Comparison of ENCODE assay signal across 24 cellular contexts in genomic region chr16:52578007-52578828, GRCh38. TPM values are rescaled to one million over a fixed set of nuclear protein-coding genes. Genes with fewer than 3 reads are reported as not detected.
DNase-seq lines count a peak whose midpoint lies in the region; ATAC-seq, FAIRE-seq and TF ChIP-seq lines count a peak whose summit lies in the region.
"Had no signal": no experiment of that assay in that cellular context is flagged by ENCODE, and none has a peak within 500 bp of the region (broad histone marks: within the 10 kb centered on the region; RNA-seq: fewer than 3 reads in every experiment).

No MANE protein-coding gene starts in this region.

- no peaks in the 10 kb centered on the region for H3K36me3 ChIP-seq in H1 (ENCODE audit: control insufficient read depth in 2 of 4, insufficient read depth in 4 of 4, low read length in 3 of 4)
- H3K36me3 ChIP-seq: ascending aorta, uterus had no signal

- no peaks in the 10 kb centered on the region for H3K79me2 ChIP-seq in H1 (ENCODE audit: control insufficient read depth in 1 of 2, insufficient read depth in 2 of 2, low read length in 2 of 2)

- H3K4me1 ChIP-seq in H1 (replicated peaks in 1 of 4; ENCODE audit: control insufficient read depth in 3 of 4, insufficient read depth in 4 of 4, low read length in 3 of 4): no peaks in the 10 kb centered on the region
- H3K4me1 ChIP-seq: ascending aorta, uterus had no signal

- no peaks in the 10 kb centered on the region for H3K27me3 ChIP-seq in H1 (replicated peaks in 1 of 4; ENCODE audit: control insufficient read depth in 3 of 4, extremely low read depth in 1 of 4, insufficient read depth in 3 of 4, low read length in 3 of 4)
- H3K27me3 ChIP-seq: ascending aorta, uterus had no signal

- no peak overlapping the region for H2BK12ac ChIP-seq in H1 (ENCODE audit: low read depth, low read length)

- H3K14ac ChIP-seq in H1 (ENCODE audit: insufficient read length): no peak overlapping the region

- H2BK5ac ChIP-seq in H1 (ENCODE audit: low read depth, low read length): no peak overlapping the region

- TF ChIP-seq CTCF in H1 (IDR thresholded peaks at IDR 0.05; ENCODE audit: control extremely low read depth in 1 of 3, insufficient read depth in 1 of 3, low read depth in 1 of 3, low read length in 3 of 3) (no peak), progenitor cell of endocrine pancreas (IDR thresholded peaks at IDR 0.05; ENCODE audit: unreplicated experiment) (no peak)

- CTCF ChIA-PET in H1 (lab: Charles Lee; ENCODE audit: partially characterized antibody): interaction anchor here (0.7 to 1.4 kb wide), 4 partner anchors 25 to 336 kb away, joined by 3 read pairs; no protein-coding TSS in a partner anchor

- peak overlapping the region; percentile 76; the same call in 1 of the 2 replicates for H2AFZ ChIP-seq in H1 (ENCODE audit: low read length)

- TF ChIP-seq POLR2A in H1 (IDR thresholded peaks at IDR 0.05; ENCODE audit: control extremely low read depth in 1 of 2, low read depth in 2 of 2, low read length in 2 of 2): no peak

- H3K56ac ChIP-seq in H1 (replicated peaks; ENCODE audit: insufficient read length, low read depth, low read length): no peak overlapping the region

- H3K4me3 ChIP-seq in H1 (ENCODE audit: extremely low read depth in 1 of 4, insufficient read depth in 2 of 4, low read depth in 3 of 4, low read length in 4 of 4): no peak overlapping the region
- H3K4me3 ChIP-seq: ascending aorta, skin epidermis, uterus had no signal

- H4K91ac ChIP-seq in H1 (replicated peaks; ENCODE audit: insufficient read length, low read length): no peak overlapping the region

- H3K79me1 ChIP-seq in H1 (ENCODE audit: low read depth, low read length): no peaks in the 10 kb centered on the region

- H2BK20ac ChIP-seq in H1 (ENCODE audit: low read length): no peak overlapping the region

- FAIRE-seq in H1 (lab: Jason Lieb, UNC): no peak
- FAIRE-seq: D721Med had no signal

- H3K9me3 Mint-ChIP-seq in progenitor cell of endocrine pancreas (ENCODE audit: low read depth): no peaks in the 10 kb centered on the region
- H3K9me3 Mint-ChIP-seq: activated CD8-positive, alpha-beta T cell treated with anti-CD3 and anti-CD28 coated beads for 36 hours; activated naive CD8-positive, alpha-beta T cell treated with anti-CD3 and anti-CD28 coated beads for 36 hours had no signal

- no peaks in the 10 kb centered on the region for H3K9me3 ChIP-seq in H1 (ENCODE audit: insufficient read depth in 2 of 2, low read depth in 1 of 2, low read length in 1 of 2)
- H3K9me3 ChIP-seq: ascending aorta, uterus had no signal

- no peak overlapping the region for H3K23ac ChIP-seq in H1 (ENCODE audit: insufficient read length)

- H4K20me1 ChIP-seq in H1 (replicated peaks in 1 of 2; ENCODE audit: control insufficient read depth in 1 of 2, insufficient read depth in 2 of 2, low read length in 2 of 2): no peaks in the 10 kb centered on the region

- no peak overlapping the region for H2BK120ac ChIP-seq in H1 (replicated peaks; ENCODE audit: low read depth, low read length)

- POLR2A ChIA-PET in H1 (lab: Charles Lee; ENCODE audit: partially characterized antibody): no interaction called here

- no peak overlapping the region for H2BK15ac ChIP-seq in H1 (ENCODE audit: low read length)

- H3K27me3 Mint-ChIP-seq in progenitor cell of endocrine pancreas: no peaks in the 10 kb centered on the region
- H3K27me3 Mint-ChIP-seq: activated naive CD8-positive, alpha-beta T cell treated with anti-CD3 and anti-CD28 coated beads for 36 hours had no signal

- H3K18ac ChIP-seq in H1 (ENCODE audit: extremely low read depth, low read length): no peak overlapping the region

- H3K4me1 Mint-ChIP-seq in progenitor cell of endocrine pancreas (ENCODE audit: low read depth): peaks cover 57% of the 10 kb centered on the region
- H3K4me1 Mint-ChIP-seq: activated naive CD8-positive, alpha-beta T cell treated with anti-CD3 and anti-CD28 coated beads for 36 hours; central memory CD8-positive, alpha-beta T cell had no signal

- no peaks in the 10 kb centered on the region for H3K23me2 ChIP-seq in H1 (ENCODE audit: low read depth, low read length)

- H3K27ac ChIP-seq in H1 (ENCODE audit: low read depth, low read length): no peak overlapping the region
- H3K27ac ChIP-seq: ascending aorta, C4-2B, skin epidermis, uterus had no signal

- DNase-seq in DMS53 (lab: John Stamatoyannopoulos, UW): peak; percentile 92
- DNase-seq in NCI-H748 treated with DMSO at 0.1 percent for 48 hours (lab: John Stamatoyannopoulos, UW): peak; percentile 45
- no peak for DNase-seq in H1 (ENCODE audit: low read depth in 1 of 2, low spot score in 2 of 2)
- DNase-seq in progenitor cell of endocrine pancreas (ENCODE audit: low spot score, unreplicated experiment): no peak
- no peak for DNase-seq in central memory CD4-positive, alpha-beta T cell
- no peak for DNase-seq in HuH-7 (ENCODE audit: low spot score)
- DNase-seq: activated CD8-positive, alpha-beta T cell treated with anti-CD3 and anti-CD28 coated beads for 36 hours; activated effector memory CD4-positive, alpha-beta T cell treated with Interleukin-2 at 50 U/mL for 16 hours; activated naive CD8-positive, alpha-beta T cell treated with anti-CD3 and anti-CD28 coated beads for 36 hours; HFFc6; KBM-7; kidney glomerular epithelial cell; mammary epithelial cell; NCI-H187; SIG-M5; uterus had no signal

- H3K4me3 Mint-ChIP-seq in progenitor cell of endocrine pancreas (ENCODE audit: low read depth): peak overlapping the region; percentile 9
- H3K4me3 Mint-ChIP-seq: activated CD8-positive, alpha-beta T cell treated with anti-CD3 and anti-CD28 coated beads for 36 hours; activated naive CD8-positive, alpha-beta T cell treated with anti-CD3 and anti-CD28 coated beads for 36 hours; central memory CD8-positive, alpha-beta T cell; HFFc6 had no signal

- H4K5ac ChIP-seq in H1 (ENCODE audit: insufficient read length, low read depth, low read length): no peak overlapping the region

- no peak overlapping the region for H4K8ac ChIP-seq in H1 (ENCODE audit: extremely low read depth, insufficient read depth, low read length)

- no peaks in the 10 kb centered on the region for H3K36me3 Mint-ChIP-seq in progenitor cell of endocrine pancreas (ENCODE audit: insufficient read depth)
- H3K36me3 Mint-ChIP-seq: activated naive CD8-positive, alpha-beta T cell treated with anti-CD3 and anti-CD28 coated beads for 36 hours had no signal

- 91% methylated on average over 11 of the region's 11 CpGs; no CpG with 5 or more reads in 1 of the 2 experiments for WGBS in H1 (ENCODE audit: extremely low coverage in 1 of 2, insufficient coverage in 1 of 2, insufficient read length in 1 of 2, insufficient replicate concordance in 2 of 2, low coverage in 1 of 2, low lambda C conversion rate in 2 of 2, missing lambda C conversion rate in 1 of 2), 2 experiments

- H3K4ac ChIP-seq in H1 (replicated peaks; ENCODE audit: insufficient read length, low read depth, low read length): no peak overlapping the region

- TF ChIP-seq EP300 in H1 (IDR thresholded peaks at IDR 0.05; ENCODE audit: borderline replicate concordance in 1 of 2, low read depth in 2 of 2, low read length in 2 of 2): no peak

- peak overlapping the region; percentile 95 for H3K27ac Mint-ChIP-seq in progenitor cell of endocrine pancreas
- H3K27ac Mint-ChIP-seq: activated CD8-positive, alpha-beta T cell treated with anti-CD3 and anti-CD28 coated beads for 36 hours; activated naive CD8-positive, alpha-beta T cell treated with anti-CD3 and anti-CD28 coated beads for 36 hours; HFFc6 had no signal

- H3K4me2 ChIP-seq in H1 (ENCODE audit: insufficient read depth in 1 of 2, low read depth in 2 of 2, low read length in 2 of 2): no peak overlapping the region

- no peak for ATAC-seq in HG03045 (IDR thresholded peaks at IDR 0.05; ENCODE audit: unreplicated experiment)
- ATAC-seq in GM21786 (IDR thresholded peaks at IDR 0.05; ENCODE audit: unreplicated experiment): no peak
- ATAC-seq: activated CD8-positive, alpha-beta T cell treated with anti-CD3 and anti-CD28 coated beads for 36 hours had no signal

- H2AK5ac ChIP-seq in H1 (ENCODE audit: low read depth, low read length): no peak overlapping the region

- TF ChIP-seq RAD21 in H1 (IDR thresholded peaks at IDR 0.05 in 1 of 2, conservative IDR thresholded peaks at IDR 0.05 in 1 of 2; ENCODE audit: low read depth in 2 of 2, low read length in 2 of 2): no peak

- no peak overlapping the region for H3K9ac ChIP-seq in H1 (replicated peaks in 1 of 4; ENCODE audit: extremely low read depth in 1 of 4, low read depth in 3 of 4, low read length in 3 of 4)

TF ChIP-seq in H1, 55 proteins besides CTCF, POLR2A, EP300 and RAD21 (continues in another document):
- TF ChIP-seq KDM5A (IDR thresholded peaks at IDR 0.05; ENCODE audit: low read length) (no peak), CREB1 (IDR thresholded peaks at IDR 0.05) (no peak), TAF1 (IDR thresholded peaks at IDR 0.05; ENCODE audit: low read depth, low read length) (no peak), SP2 (IDR thresholded peaks at IDR 0.05; ENCODE audit: low read length) (no peak), NRF1 (IDR thresholded peaks at IDR 0.05; ENCODE audit: low read depth, low read length) (no peak), ZNF274 (IDR thresholded peaks at IDR 0.05; ENCODE audit: borderline replicate concordance, extremely low read depth, low read length) (no peak)
- TF ChIP-seq, protein P1, sequence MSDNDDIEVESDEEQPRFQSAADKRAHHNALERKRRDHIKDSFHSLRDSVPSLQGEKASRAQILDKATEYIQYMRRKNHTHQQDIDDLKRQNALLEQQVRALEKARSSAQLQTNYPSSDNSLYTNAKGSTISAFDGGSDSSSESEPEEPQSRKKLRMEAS (IDR thresholded peaks at IDR 0.05): no peak

RNA-seq across cellular contexts. Expression of gene TOX3, which starts 31.3 kb away (rescaled TPM):
- total RNA-seq in H1 (2021; fragmentation: NEBNext Ultra II Directional; extraction: Animal tissue kit (Norgen Biotek cat#: 25700)): 16.7 and 21.2 TPM in 2 replicates
- polyA plus RNA-seq in H1 (2011; rRNA removed): 22.7 and 31.2 TPM in 2 replicates
- 13.6 TPM for polyA plus RNA-seq in H1 (2011; cell fraction: cytosol; rRNA removed)
- 39.3 TPM for polyA plus RNA-seq in H1 (2011; cell fraction: nucleus; rRNA removed)
- polyA plus RNA-seq in H1 (2012, experiment 1 of 2): 17.8 to 24.5 TPM (median 19.6 TPM) in 4 replicates
- 2.6 TPM for polyA plus RNA-seq in H1 (2012, experiment 2 of 2)
- 8.0 TPM for polyA plus RNA-seq in H1 (2013, experiment 1 of 2)
- 7.7 TPM for polyA plus RNA-seq in H1 (2013, experiment 2 of 2)
- polyA minus RNA-seq in H1 (2011; rRNA and poly(A)+ RNA removed): 56.6 and 76.8 TPM in 2 replicates
- 25.2 TPM for polyA minus RNA-seq in H1 (2011; cell fraction: cytosol; rRNA and poly(A)+ RNA removed)
- polyA minus RNA-seq in H1 (2011; cell fraction: nucleus; rRNA and poly(A)+ RNA removed): 48.8 TPM
- total RNA-seq in progenitor cell of endocrine pancreas: 80.8 and 84.8 TPM in 2 replicates
- total RNA-seq: activated CD8-positive, alpha-beta T cell treated with anti-CD3 and anti-CD28 coated beads for 36 hours; activated naive CD8-positive, alpha-beta T cell treated with anti-CD3 and anti-CD28 coated beads for 36 hours; ascending aorta; dermis microvascular lymphatic vessel endothelial cell; HFFc6 had no signal
- polyA plus RNA-seq: mammary epithelial cell had no signal

Comparison
In these comparisons a context has a peak if more than half of its experiments do, and no peak if none do; other contexts are left out.
1. DNase-seq: peak in DMS53 (single experiment) and NCI-H748 treated with DMSO at 0.1 percent for 48 hours (single experiment); none in H1 (0 of 2), progenitor cell of endocrine pancreas (single experiment), central memory CD4-positive, alpha-beta T cell (single experiment) and HuH-7 (single experiment).